ENCODE assay signal across 8 cellular contexts in the genomic region with DNA sequence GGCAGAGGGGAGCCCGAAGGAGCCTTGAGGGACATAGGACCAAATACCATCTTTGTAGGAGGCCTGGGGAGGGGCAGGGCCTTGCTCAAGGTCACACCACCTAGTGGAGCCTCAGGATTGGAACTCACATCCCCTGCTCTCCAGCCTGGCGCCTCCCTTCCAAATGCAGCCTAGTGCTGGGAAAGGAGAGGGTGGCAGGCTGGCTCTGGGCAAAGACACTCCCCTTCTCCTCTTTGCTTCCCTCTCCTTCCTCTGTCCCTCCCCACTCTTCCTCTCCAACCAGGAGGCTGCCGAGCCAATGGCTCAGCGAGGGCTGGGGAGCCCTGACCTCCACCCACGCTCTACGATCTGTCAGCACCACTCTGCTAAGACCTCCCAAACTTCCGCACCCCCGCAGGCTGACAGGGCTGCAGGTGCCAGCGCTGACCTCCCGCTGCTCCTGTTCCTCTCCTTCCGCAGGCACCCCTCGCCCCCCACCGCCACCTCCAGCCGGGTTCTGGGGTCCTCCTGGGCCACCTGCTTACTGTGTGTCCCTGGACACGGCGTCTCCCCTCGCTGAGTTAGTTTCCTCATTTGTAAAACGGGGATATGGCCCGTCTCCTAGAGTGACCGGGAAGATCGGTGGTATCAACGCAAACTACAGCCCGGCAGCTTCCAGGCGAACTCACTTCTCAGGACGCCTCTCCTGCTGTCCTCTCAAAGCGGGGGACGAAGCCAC. TPM values are rescaled to one million over a fixed set of nuclear protein-coding genes. Genes with fewer than 3 reads are reported as not detected.
DNase-seq lines count a peak whose midpoint lies in the region; ATAC-seq and TF ChIP-seq lines count a peak whose summit lies in the region.

No MANE protein-coding gene starts in this region.

- peak overlapping the region; percentile 58 to 81 (median 74) for H3K4me3 Mint-ChIP-seq in naive thymus-derived CD8-positive, alpha-beta T cell

- H3K27me3 Mint-ChIP-seq in naive thymus-derived CD8-positive, alpha-beta T cell: peaks cover 4 to 34% (median 18%) of the 10 kb centered on the region in 5 donors

- peaks cover 32 to 54% (median 44%) of the 10 kb centered on the region in 3 donors for H3K4me1 ChIP-seq in esophagus squamous epithelium

- peak overlapping the region in 4 of 10 donors; percentile 6 to 91 (median 32) for H3K27ac Mint-ChIP-seq in naive thymus-derived CD8-positive, alpha-beta T cell

- TF ChIP-seq CTCF in esophagus squamous epithelium (IDR thresholded peaks at IDR 0.05): no peak

- intact Hi-C loops in esophagus squamous epithelium (cut with DNase I): no loop called here

- peak overlapping the region; percentile 62 to 90 (median 82) for H3K27ac ChIP-seq in esophagus squamous epithelium

- peak overlapping the region; percentile 44 to 76 (median 50) for H3K4me3 ChIP-seq in esophagus squamous epithelium

- ATAC-seq in SK-N-SH treated with all-trans-retinoic acid at 6 μM for 48 hours: peak; percentile 49
- ATAC-seq in naive thymus-derived CD8-positive, alpha-beta T cell: peak; percentile 17 to 27

- WGBS in esophagus squamous epithelium, 2 donors: 8 to 12% methylated on average over 11 to 13 of the region's 27 CpGs

- H3K36me3 Mint-ChIP-seq in naive thymus-derived CD8-positive, alpha-beta T cell: peaks cover 0 to 2% (median 0%) of the 10 kb centered on the region in 3 donors

- H3K27me3 ChIP-seq in esophagus squamous epithelium: peaks cover 0 to 14% (median 0%) of the 10 kb centered on the region in 4 donors

- H3K9me3 Mint-ChIP-seq in naive thymus-derived CD8-positive, alpha-beta T cell: no peaks in the 10 kb centered on the region

- H3K9me3 ChIP-seq in esophagus squamous epithelium: no peaks in the 10 kb centered on the region

- DNase-seq in NCI-H748 (lab: John Stamatoyannopoulos, UW; ENCODE audit: unreplicated experiment) (peak; percentile 44), NCI-H748 treated with DMSO at 0.1 percent for 48 hours (lab: John Stamatoyannopoulos, UW) (no peak), esophagus squamous epithelium (lab: John Stamatoyannopoulos, UW) (no peak), NCI-H146 treated with DMSO at 0.1 percent for 48 hours (lab: John Stamatoyannopoulos, UW; ENCODE audit: unreplicated experiment) (no peak), NCI-H146 (lab: John Stamatoyannopoulos, UW) (no peak), RPMI8226 (no peak)
- no peak for DNase-seq in naive thymus-derived CD8-positive, alpha-beta T cell

- no peaks in the 10 kb centered on the region for H3K36me3 ChIP-seq in esophagus squamous epithelium

- no peak for TF ChIP-seq POLR2A in esophagus squamous epithelium (IDR thresholded peaks at IDR 0.05)

- POLR2A ChIA-PET in naive thymus-derived CD8-positive, alpha-beta T cell (lab: Charles Lee): interaction anchor here (1.0 to 1.2 kb wide), 2 partner anchors 71 to 185 kb away, joined by 3 read pairs; no protein-coding TSS in a partner anchor

- H3K4me1 Mint-ChIP-seq in naive thymus-derived CD8-positive, alpha-beta T cell: peaks cover 11 to 17% (median 17%) of the 10 kb centered on the region in 4 donors

TF ChIP-seq in SK-N-SH treated with all-trans-retinoic acid at 6 μM for 48 hours, 23 proteins besides CTCF, POLR2A, EP300 and RAD21:
- TF ChIP-seq, protein P1, sequence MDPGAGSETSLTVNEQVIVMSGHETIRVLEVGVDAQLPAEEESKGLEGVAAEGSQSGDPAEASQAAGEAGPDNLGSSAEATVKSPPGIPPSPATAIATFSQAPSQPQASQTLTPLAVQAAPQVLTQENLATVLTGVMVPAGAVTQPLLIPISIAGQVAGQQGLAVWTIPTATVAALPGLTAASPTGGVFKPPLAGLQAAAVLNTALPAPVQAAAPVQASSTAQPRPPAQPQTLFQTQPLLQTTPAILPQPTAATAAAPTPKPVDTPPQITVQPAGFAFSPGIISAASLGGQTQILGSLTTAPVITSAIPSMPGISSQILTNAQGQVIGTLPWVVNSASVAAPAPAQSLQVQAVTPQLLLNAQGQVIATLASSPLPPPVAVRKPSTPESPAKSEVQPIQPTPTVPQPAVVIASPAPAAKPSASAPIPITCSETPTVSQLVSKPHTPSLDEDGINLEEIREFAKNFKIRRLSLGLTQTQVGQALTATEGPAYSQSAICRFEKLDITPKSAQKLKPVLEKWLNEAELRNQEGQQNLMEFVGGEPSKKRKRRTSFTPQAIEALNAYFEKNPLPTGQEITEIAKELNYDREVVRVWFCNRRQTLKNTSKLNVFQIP (CRISPR knock-in tag; IDR thresholded peaks at IDR 0.05; ENCODE audit: borderline replicate concordance, low read depth): no peak
- TF ChIP-seq RARB (CRISPR knock-in tag; IDR thresholded peaks at IDR 0.05): no peak
- no peak for TF ChIP-seq SNAI2 (CRISPR knock-in tag; IDR thresholded peaks at IDR 0.05)
- TF ChIP-seq TCF4 (CRISPR knock-in tag; IDR thresholded peaks at IDR 0.05; ENCODE audit: borderline replicate concordance): no peak
- TF ChIP-seq, protein P2, sequence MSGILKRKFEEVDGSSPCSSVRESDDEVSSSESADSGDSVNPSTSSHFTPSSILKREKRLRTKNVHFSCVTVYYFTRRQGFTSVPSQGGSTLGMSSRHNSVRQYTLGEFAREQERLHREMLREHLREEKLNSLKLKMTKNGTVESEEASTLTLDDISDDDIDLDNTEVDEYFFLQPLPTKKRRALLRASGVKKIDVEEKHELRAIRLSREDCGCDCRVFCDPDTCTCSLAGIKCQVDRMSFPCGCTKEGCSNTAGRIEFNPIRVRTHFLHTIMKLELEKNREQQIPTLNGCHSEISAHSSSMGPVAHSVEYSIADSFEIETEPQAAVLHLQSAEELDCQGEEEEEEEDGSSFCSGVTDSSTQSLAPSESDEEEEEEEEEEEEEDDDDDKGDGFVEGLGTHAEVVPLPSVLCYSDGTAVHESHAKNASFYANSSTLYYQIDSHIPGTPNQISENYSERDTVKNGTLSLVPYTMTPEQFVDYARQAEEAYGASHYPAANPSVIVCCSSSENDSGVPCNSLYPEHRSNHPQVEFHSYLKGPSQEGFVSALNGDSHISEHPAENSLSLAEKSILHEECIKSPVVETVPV (CRISPR knock-in tag; IDR thresholded peaks at IDR 0.05): no peak
- TF ChIP-seq, protein P3, sequence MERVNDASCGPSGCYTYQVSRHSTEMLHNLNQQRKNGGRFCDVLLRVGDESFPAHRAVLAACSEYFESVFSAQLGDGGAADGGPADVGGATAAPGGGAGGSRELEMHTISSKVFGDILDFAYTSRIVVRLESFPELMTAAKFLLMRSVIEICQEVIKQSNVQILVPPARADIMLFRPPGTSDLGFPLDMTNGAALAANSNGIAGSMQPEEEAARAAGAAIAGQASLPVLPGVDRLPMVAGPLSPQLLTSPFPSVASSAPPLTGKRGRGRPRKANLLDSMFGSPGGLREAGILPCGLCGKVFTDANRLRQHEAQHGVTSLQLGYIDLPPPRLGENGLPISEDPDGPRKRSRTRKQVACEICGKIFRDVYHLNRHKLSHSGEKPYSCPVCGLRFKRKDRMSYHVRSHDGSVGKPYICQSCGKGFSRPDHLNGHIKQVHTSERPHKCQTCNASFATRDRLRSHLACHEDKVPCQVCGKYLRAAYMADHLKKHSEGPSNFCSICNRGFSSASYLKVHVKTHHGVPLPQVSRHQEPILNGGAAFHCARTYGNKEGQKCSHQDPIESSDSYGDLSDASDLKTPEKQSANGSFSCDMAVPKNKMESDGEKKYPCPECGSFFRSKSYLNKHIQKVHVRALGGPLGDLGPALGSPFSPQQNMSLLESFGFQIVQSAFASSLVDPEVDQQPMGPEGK (CRISPR knock-in tag; IDR thresholded peaks at IDR 0.05; ENCODE audit: borderline replicate concordance): no peak
- TF ChIP-seq ZFP3 (CRISPR knock-in tag; IDR thresholded peaks at IDR 0.05): no peak
- no peak for TF ChIP-seq ZNF70 (CRISPR knock-in tag; IDR thresholded peaks at IDR 0.05)
- TF ChIP-seq ZC3H10 (CRISPR knock-in tag; IDR thresholded peaks at IDR 0.05): no peak
- no peak for TF ChIP-seq ZNF565 (CRISPR knock-in tag; conservative IDR thresholded peaks at IDR 0.05; ENCODE audit: low read depth)
- no peak for TF ChIP-seq ZNF8 (CRISPR knock-in tag; IDR thresholded peaks at IDR 0.05)
- TF ChIP-seq OSR1 (CRISPR knock-in tag; IDR thresholded peaks at IDR 0.05): no peak
- TF ChIP-seq ARNTL (CRISPR knock-in tag; IDR thresholded peaks at IDR 0.05; ENCODE audit: borderline replicate concordance, low read depth): no peak
- TF ChIP-seq, protein P4, sequence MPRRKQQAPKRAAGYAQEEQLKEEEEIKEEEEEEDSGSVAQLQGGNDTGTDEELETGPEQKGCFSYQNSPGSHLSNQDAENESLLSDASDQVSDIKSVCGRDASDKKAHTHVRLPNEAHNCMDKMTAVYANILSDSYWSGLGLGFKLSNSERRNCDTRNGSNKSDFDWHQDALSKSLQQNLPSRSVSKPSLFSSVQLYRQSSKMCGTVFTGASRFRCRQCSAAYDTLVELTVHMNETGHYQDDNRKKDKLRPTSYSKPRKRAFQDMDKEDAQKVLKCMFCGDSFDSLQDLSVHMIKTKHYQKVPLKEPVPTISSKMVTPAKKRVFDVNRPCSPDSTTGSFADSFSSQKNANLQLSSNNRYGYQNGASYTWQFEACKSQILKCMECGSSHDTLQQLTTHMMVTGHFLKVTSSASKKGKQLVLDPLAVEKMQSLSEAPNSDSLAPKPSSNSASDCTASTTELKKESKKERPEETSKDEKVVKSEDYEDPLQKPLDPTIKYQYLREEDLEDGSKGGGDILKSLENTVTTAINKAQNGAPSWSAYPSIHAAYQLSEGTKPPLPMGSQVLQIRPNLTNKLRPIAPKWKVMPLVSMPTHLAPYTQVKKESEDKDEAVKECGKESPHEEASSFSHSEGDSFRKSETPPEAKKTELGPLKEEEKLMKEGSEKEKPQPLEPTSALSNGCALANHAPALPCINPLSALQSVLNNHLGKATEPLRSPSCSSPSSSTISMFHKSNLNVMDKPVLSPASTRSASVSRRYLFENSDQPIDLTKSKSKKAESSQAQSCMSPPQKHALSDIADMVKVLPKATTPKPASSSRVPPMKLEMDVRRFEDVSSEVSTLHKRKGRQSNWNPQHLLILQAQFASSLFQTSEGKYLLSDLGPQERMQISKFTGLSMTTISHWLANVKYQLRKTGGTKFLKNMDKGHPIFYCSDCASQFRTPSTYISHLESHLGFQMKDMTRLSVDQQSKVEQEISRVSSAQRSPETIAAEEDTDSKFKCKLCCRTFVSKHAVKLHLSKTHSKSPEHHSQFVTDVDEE (CRISPR knock-in tag; IDR thresholded peaks at IDR 0.05): no peak
- no peak for TF ChIP-seq CSDC2 (CRISPR knock-in tag; IDR thresholded peaks at IDR 0.05)
- TF ChIP-seq TOX (CRISPR knock-in tag; IDR thresholded peaks at IDR 0.05; ENCODE audit: borderline replicate concordance): no peak
- no peak for TF ChIP-seq PPARA (CRISPR knock-in tag; IDR thresholded peaks at IDR 0.05; ENCODE audit: borderline replicate concordance)

RNA-seq across cellular contexts. Expression of a gene that starts 52.9 kb away (rescaled TPM):
- total RNA-seq in esophagus squamous epithelium: not detected
- total RNA-seq in naive thymus-derived CD8-positive, alpha-beta T cell: not detected
- polyA plus RNA-seq in naive thymus-derived CD8-positive, alpha-beta T cell: not detected

RNA-seq across cellular contexts. Expression of a gene that starts 58.0 kb away (rescaled TPM):
- total RNA-seq in esophagus squamous epithelium: 10 to 100 TPM; 14.0 to 17.6 (median 16.0) TPM
- total RNA-seq in naive thymus-derived CD8-positive, alpha-beta T cell: 10 to 100 TPM; 34.5 to 35.1 TPM
- polyA plus RNA-seq in naive thymus-derived CD8-positive, alpha-beta T cell: 10 to 100 TPM; 40.8 to 57.8 (median 45.2) TPM
